ENCODE assay signal across 2 cellular contexts in the genomic region with DNA sequence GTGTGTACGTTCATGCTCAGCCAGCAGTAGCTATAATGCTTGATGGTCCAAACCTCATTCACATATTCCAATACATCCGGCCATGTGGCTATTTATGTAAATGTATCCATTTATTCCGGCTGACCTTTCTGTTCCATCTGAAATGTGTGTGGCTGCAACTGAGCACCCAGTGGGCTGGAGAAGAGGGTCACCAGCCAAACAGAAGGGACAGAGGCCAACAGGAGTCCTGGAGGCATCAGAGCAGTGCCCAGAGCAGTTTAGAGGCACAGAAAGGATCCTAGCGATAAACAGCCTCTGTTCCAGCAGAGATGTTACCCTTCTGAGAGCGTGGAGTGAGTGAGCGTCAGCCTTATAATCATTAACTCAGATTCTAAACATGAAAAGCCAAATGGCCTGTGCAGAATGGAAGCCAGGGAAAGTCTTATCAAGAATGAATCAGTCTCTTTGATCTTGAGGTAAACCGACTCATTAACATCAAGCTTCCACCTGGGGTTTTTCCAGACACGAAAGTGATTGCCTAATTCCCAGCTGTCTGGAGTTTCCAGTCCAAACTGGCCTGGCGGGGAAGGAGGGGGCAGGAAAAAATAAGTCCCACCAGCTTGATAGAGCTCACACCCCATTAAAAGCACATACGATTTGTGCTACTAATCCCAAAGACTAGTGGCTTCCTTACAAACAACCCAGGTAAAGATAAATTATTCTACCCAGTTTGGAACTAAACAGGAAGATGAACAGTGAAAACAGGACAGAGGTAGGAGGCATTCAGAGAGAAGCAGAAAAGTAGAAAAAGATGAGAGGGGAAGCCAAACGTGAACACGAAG.
TF ChIP-seq lines count a peak whose summit lies in the region.

No MANE protein-coding gene starts in this region.

TF ChIP-seq in HCT116, 20 proteins besides CTCF, POLR2A, EP300 and RAD21 (continued from another document):
- TF ChIP-seq, protein P1, sequence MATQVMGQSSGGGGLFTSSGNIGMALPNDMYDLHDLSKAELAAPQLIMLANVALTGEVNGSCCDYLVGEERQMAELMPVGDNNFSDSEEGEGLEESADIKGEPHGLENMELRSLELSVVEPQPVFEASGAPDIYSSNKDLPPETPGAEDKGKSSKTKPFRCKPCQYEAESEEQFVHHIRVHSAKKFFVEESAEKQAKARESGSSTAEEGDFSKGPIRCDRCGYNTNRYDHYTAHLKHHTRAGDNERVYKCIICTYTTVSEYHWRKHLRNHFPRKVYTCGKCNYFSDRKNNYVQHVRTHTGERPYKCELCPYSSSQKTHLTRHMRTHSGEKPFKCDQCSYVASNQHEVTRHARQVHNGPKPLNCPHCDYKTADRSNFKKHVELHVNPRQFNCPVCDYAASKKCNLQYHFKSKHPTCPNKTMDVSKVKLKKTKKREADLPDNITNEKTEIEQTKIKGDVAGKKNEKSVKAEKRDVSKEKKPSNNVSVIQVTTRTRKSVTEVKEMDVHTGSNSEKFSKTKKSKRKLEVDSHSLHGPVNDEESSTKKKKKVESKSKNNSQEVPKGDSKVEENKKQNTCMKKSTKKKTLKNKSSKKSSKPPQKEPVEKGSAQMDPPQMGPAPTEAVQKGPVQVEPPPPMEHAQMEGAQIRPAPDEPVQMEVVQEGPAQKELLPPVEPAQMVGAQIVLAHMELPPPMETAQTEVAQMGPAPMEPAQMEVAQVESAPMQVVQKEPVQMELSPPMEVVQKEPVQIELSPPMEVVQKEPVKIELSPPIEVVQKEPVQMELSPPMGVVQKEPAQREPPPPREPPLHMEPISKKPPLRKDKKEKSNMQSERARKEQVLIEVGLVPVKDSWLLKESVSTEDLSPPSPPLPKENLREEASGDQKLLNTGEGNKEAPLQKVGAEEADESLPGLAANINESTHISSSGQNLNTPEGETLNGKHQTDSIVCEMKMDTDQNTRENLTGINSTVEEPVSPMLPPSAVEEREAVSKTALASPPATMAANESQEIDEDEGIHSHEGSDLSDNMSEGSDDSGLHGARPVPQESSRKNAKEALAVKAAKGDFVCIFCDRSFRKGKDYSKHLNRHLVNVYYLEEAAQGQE (IDR thresholded peaks at IDR 0.05; ENCODE audit: low read depth) = no peak
- TF ChIP-seq CBX3 (IDR thresholded peaks at IDR 0.05; ENCODE audit: low read depth) (peak; percentile 94), FOSL1 (IDR thresholded peaks at IDR 0.05; ENCODE audit: low read depth) (peak; percentile 87), SP1 (IDR thresholded peaks at IDR 0.05; ENCODE audit: low read depth) (peak; percentile 97), EGR1 (IDR thresholded peaks at IDR 0.05; ENCODE audit: low read depth) (peak; percentile 46; the same call in 1 of the 2 replicates), CEBPB (IDR thresholded peaks at IDR 0.05; ENCODE audit: low read depth) (peak; percentile 99), EZH2phosphoT487 (IDR thresholded peaks at IDR 0.05; ENCODE audit: borderline replicate concordance) (no peak), ZFX (IDR thresholded peaks at IDR 0.05) (no peak), SIN3A (IDR thresholded peaks at IDR 0.05; ENCODE audit: low read depth) (peak; percentile 89; the same call in 1 of the 2 replicates), TCF7L2 (IDR thresholded peaks at IDR 0.05; ENCODE audit: borderline replicate concordance, extremely low read depth, insufficient read depth, insufficient read length) (peak; percentile 90), POLR2AphosphoS5 (IDR thresholded peaks at IDR 0.05; ENCODE audit: low read depth, low read length) (peak; percentile 67; the same call in 1 of the 2 replicates), YY1 (IDR thresholded peaks at IDR 0.05; ENCODE audit: extremely low read depth, insufficient replicate concordance, low read depth, low read length) (no peak), JUND (IDR thresholded peaks at IDR 0.05) (peak; percentile 96), EZH2 (IDR thresholded peaks at IDR 0.05) (no peak), ELF1 (IDR thresholded peaks at IDR 0.05; ENCODE audit: borderline replicate concordance, low read depth) (no peak)
- TF ChIP-seq, protein P2, sequence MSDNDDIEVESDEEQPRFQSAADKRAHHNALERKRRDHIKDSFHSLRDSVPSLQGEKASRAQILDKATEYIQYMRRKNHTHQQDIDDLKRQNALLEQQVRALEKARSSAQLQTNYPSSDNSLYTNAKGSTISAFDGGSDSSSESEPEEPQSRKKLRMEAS (IDR thresholded peaks at IDR 0.05) = peak; percentile 85
- TF ChIP-seq, protein P3, sequence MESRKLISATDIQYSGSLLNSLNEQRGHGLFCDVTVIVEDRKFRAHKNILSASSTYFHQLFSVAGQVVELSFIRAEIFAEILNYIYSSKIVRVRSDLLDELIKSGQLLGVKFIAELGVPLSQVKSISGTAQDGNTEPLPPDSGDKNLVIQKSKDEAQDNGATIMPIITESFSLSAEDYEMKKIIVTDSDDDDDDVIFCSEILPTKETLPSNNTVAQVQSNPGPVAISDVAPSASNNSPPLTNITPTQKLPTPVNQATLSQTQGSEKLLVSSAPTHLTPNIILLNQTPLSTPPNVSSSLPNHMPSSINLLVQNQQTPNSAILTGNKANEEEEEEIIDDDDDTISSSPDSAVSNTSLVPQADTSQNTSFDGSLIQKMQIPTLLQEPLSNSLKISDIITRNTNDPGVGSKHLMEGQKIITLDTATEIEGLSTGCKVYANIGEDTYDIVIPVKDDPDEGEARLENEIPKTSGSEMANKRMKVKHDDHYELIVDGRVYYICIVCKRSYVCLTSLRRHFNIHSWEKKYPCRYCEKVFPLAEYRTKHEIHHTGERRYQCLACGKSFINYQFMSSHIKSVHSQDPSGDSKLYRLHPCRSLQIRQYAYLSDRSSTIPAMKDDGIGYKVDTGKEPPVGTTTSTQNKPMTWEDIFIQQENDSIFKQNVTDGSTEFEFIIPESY (IDR thresholded peaks at IDR 0.05; ENCODE audit: extremely low read depth, insufficient replicate concordance, low read length) = no peak
- TF ChIP-seq, protein P4, sequence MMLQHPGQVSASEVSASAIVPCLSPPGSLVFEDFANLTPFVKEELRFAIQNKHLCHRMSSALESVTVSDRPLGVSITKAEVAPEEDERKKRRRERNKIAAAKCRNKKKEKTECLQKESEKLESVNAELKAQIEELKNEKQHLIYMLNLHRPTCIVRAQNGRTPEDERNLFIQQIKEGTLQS (IDR thresholded peaks at IDR 0.05) = 0 out of 2 replicates have a peak, but pooled peaks have one; percentile 71

TF ChIP-seq in WTC11, 78 proteins besides CTCF, POLR2A, EP300 and RAD21 (continued from another document):
- TF ChIP-seq, protein P5, sequence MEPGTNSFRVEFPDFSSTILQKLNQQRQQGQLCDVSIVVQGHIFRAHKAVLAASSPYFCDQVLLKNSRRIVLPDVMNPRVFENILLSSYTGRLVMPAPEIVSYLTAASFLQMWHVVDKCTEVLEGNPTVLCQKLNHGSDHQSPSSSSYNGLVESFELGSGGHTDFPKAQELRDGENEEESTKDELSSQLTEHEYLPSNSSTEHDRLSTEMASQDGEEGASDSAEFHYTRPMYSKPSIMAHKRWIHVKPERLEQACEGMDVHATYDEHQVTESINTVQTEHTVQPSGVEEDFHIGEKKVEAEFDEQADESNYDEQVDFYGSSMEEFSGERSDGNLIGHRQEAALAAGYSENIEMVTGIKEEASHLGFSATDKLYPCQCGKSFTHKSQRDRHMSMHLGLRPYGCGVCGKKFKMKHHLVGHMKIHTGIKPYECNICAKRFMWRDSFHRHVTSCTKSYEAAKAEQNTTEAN (CRISPR knock-in tag; IDR thresholded peaks at IDR 0.05) = no peak
- TF ChIP-seq ZNF263 (CRISPR knock-in tag; IDR thresholded peaks at IDR 0.05; ENCODE audit: low read depth) (no peak), NFYB (CRISPR knock-in tag; conservative IDR thresholded peaks at IDR 0.05; ENCODE audit: low read depth) (no peak), JUN (CRISPR knock-in tag; IDR thresholded peaks at IDR 0.05) (no peak), ZNF317 (CRISPR knock-in tag; IDR thresholded peaks at IDR 0.05; ENCODE audit: borderline replicate concordance, low read depth) (no peak)
- TF ChIP-seq, protein P6, sequence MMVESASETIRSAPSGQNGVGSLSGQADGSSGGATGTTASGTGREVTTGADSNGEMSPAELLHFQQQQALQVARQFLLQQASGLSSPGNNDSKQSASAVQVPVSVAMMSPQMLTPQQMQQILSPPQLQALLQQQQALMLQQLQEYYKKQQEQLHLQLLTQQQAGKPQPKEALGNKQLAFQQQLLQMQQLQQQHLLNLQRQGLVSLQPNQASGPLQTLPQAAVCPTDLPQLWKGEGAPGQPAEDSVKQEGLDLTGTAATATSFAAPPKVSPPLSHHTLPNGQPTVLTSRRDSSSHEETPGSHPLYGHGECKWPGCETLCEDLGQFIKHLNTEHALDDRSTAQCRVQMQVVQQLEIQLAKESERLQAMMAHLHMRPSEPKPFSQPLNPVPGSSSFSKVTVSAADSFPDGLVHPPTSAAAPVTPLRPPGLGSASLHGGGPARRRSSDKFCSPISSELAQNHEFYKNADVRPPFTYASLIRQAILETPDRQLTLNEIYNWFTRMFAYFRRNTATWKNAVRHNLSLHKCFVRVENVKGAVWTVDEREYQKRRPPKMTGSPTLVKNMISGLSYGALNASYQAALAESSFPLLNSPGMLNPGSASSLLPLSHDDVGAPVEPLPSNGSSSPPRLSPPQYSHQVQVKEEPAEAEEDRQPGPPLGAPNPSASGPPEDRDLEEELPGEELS (CRISPR knock-in tag; IDR thresholded peaks at IDR 0.05) = no peak
TF ChIP-seq in WTC11: peak in this region for 0.
